8 cellular contexts compared by ENCODE assay signal in the genomic region with DNA sequence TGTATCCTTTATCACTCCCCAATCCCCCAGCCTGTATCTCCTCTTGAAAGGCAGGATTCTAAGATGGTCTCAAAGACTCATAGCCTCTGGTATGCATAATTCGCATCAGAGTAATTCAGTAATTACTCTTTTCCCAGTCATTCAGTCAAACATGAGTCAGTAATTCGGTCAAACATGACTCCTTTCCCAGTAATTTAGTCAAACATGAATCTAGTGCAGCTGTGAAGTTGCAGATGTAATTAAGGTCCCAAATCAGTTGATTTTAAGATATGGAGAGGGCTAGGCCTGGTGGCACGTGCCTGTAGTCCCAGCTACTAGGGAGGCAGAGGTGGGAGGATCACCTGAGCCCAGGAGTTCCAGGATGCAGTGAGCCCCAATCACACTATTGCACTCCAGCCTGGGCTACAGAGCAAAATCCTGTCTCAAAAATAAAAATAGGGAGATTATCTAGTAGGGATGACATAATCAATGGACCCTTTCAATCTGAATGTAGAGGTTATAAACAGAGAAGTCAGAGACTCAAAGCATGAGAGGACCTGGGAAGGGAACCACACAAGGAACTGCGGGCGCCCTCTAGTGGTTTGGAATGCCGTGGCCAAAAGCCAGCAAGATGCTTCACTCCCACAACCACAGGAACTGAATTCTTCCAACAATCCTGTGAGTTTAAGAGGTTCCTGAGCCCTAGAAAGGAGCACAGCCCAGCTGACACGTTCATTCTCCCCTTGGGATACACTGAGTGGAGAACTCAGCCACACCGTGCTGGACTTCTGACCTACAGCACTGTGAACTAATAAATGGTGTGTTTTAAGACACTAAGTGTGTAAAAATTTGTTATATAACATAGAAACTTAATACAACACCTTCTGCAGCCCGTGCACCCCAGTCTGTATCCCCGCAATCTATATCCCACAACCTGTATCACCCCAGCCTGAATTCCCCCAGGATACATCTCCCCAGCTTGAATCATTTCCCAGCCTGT. TPM values are rescaled to one million over a fixed set of nuclear protein-coding genes. Genes with fewer than 3 reads are reported as not detected.
DNase-seq lines count a peak whose midpoint lies in the region; ATAC-seq and TF ChIP-seq lines count a peak whose summit lies in the region.

No MANE protein-coding gene starts in this region.

- no peak for TF ChIP-seq POLR2A in adrenal gland (IDR thresholded peaks at IDR 0.05)

- 24 to 36% (median 32%) methylated on average over 7 to 10 of the region's 10 CpGs for WGBS in adrenal gland, 4 donors

- no peaks in the 10 kb centered on the region for H3K36me3 ChIP-seq in adrenal gland (replicated peaks in 1 of 2)

- peak; percentile 69 for DNase-seq in NCI-H1694 treated with DMSO at 0.1 percent for 48 hours (lab: John Stamatoyannopoulos, UW)
- DNase-seq in T-helper 1 cell: peak; percentile 41 to 67 (median 48)
- DNase-seq in adrenal gland: peak; percentile 79 to 97 (median 92)
- peak; percentile 90 for DNase-seq in left ventricle myocardium superior
- peak; percentile 93 for DNase-seq in sciatic nerve (ENCODE audit: low spot score)

- H3K27ac ChIP-seq in C4-2B (no peak overlapping the region), adrenal gland (no peak overlapping the region)

- TF ChIP-seq CTCF in C4-2B (conservative IDR thresholded peaks at IDR 0.05): peak; percentile 95
- peak; percentile 70 to 93 (median 77) for TF ChIP-seq CTCF in adrenal gland (IDR thresholded peaks at IDR 0.05)

- intact Hi-C loops in adrenal gland (cut with DNase I) (loop anchor here (5.0 to 10.0 kb wide), 2 partner anchors 59 to 61 kb away; no protein-coding TSS in a partner anchor), left ventricle myocardium superior (cut with micrococcal nuclease) (loop anchor here (2.0 kb wide), 1 partner anchor 57 kb away; no protein-coding TSS in a partner anchor), sciatic nerve (cut with DNase I) (no loop called here)

- peak; percentile 58 for ATAC-seq in GM21515 (IDR thresholded peaks at IDR 0.05; ENCODE audit: unreplicated experiment)
- peak; percentile 78 for ATAC-seq in left ventricle myocardium superior
- ATAC-seq in sciatic nerve: peak; percentile 88
- no peak for ATAC-seq in HG03196 (IDR thresholded peaks at IDR 0.05; ENCODE audit: unreplicated experiment)

- H3K9me3 ChIP-seq in adrenal gland (replicated peaks in 1 of 3): no peaks in the 10 kb centered on the region

- peaks cover 5 to 8% of the 10 kb centered on the region in 2 donors for H3K4me1 ChIP-seq in adrenal gland (replicated peaks in 1 of 2)

- no peaks in the 10 kb centered on the region for H3K27me3 ChIP-seq in adrenal gland

- H3K4me3 ChIP-seq in adrenal gland: no peak overlapping the region

RNA-seq across cellular contexts. Expression of gene ARMH4, which starts 14.3 kb away (rescaled TPM):
- total RNA-seq in adrenal gland (10 to 100 TPM in 3 of 8 donors, 1 to 10 TPM in 5; 6.1 to 23.2 (median 9.3) TPM), left ventricle myocardium superior (8.4 TPM), sciatic nerve (11.5 TPM)
- polyA plus RNA-seq in adrenal gland: 1 to 10 TPM; 1.1 to 8.1 (median 1.4) TPM

RNA-seq across cellular contexts. Expression of gene ACTR10, which starts 33.7 kb away (rescaled TPM):
- total RNA-seq in adrenal gland: 100 to 1,000 TPM in 2 of 8 donors, 10 to 100 TPM in 6; 49.0 to 138 (median 82.4) TPM
- 100 to 1,000 TPM in 1 of 3 donors, 10 to 100 TPM in 2; 58.8 to 167 (median 79.5) TPM for polyA plus RNA-seq in adrenal gland
- 77.2 TPM for total RNA-seq in left ventricle myocardium superior
- total RNA-seq in sciatic nerve: 65.2 TPM
